Comparison of ENCODE assay signal across 1 cellular context in the genomic region with DNA sequence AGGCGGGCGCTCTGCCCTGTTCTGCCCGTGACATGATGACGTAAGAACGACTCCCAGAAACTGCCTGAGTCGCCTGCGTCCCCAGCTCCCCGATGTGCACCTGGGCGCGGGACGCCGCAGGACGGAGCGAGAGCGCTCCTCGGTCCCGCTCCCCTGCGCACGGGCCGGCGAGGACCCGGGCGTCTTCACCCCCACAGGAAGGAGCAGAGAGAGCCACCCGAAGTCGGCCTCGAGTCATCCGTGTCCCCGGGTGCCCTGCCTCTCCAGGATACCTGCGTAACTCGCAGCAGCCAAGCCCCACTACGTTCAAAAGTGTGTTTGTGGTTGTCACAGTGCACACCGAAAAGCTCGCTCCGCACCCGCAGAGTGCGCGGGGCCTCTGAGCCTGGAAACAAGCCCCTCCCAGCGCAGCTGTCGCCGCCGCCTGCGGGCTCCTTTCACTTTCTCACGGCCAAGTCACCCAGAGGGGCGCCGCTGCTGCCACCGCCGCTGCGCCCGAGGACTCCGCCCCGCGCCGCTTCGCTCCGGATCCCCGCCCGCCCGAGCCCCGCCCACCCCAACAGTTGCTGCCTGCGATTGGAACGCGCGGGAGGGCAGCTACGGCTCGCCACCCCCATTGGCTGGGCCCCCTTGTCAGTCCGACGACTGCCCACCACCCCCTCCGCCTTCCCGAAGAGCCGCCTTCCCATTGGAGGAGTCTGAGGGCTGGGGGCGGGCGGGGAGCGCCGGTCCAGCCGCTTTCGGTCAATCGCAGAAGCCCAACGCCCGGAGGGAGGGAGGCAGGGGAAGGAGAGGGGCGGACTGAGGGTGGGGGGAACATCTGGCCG.
TF ChIP-seq lines count a peak whose summit lies in the region.

No MANE protein-coding gene starts in this region.

TF ChIP-seq in HepG2, 621 proteins besides CTCF, POLR2A, EP300 and RAD21 (continued from another document):
- TF ChIP-seq TFE3 (CRISPR knock-in tag; IDR thresholded peaks at IDR 0.05) (no peak), MAFF (IDR thresholded peaks at IDR 0.05; ENCODE audit: low read depth, low read length) (no peak), FOSL1 (CRISPR knock-in tag; IDR thresholded peaks at IDR 0.05; ENCODE audit: borderline replicate concordance) (no peak), MATR3 (CRISPR knock-in tag; IDR thresholded peaks at IDR 0.05) (no peak)
- TF ChIP-seq, protein P1, sequence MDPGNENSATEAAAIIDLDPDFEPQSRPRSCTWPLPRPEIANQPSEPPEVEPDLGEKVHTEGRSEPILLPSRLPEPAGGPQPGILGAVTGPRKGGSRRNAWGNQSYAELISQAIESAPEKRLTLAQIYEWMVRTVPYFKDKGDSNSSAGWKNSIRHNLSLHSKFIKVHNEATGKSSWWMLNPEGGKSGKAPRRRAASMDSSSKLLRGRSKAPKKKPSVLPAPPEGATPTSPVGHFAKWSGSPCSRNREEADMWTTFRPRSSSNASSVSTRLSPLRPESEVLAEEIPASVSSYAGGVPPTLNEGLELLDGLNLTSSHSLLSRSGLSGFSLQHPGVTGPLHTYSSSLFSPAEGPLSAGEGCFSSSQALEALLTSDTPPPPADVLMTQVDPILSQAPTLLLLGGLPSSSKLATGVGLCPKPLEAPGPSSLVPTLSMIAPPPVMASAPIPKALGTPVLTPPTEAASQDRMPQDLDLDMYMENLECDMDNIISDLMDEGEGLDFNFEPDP (CRISPR knock-in tag; conservative IDR thresholded peaks at IDR 0.05) = no peak
- TF ChIP-seq, protein P2, sequence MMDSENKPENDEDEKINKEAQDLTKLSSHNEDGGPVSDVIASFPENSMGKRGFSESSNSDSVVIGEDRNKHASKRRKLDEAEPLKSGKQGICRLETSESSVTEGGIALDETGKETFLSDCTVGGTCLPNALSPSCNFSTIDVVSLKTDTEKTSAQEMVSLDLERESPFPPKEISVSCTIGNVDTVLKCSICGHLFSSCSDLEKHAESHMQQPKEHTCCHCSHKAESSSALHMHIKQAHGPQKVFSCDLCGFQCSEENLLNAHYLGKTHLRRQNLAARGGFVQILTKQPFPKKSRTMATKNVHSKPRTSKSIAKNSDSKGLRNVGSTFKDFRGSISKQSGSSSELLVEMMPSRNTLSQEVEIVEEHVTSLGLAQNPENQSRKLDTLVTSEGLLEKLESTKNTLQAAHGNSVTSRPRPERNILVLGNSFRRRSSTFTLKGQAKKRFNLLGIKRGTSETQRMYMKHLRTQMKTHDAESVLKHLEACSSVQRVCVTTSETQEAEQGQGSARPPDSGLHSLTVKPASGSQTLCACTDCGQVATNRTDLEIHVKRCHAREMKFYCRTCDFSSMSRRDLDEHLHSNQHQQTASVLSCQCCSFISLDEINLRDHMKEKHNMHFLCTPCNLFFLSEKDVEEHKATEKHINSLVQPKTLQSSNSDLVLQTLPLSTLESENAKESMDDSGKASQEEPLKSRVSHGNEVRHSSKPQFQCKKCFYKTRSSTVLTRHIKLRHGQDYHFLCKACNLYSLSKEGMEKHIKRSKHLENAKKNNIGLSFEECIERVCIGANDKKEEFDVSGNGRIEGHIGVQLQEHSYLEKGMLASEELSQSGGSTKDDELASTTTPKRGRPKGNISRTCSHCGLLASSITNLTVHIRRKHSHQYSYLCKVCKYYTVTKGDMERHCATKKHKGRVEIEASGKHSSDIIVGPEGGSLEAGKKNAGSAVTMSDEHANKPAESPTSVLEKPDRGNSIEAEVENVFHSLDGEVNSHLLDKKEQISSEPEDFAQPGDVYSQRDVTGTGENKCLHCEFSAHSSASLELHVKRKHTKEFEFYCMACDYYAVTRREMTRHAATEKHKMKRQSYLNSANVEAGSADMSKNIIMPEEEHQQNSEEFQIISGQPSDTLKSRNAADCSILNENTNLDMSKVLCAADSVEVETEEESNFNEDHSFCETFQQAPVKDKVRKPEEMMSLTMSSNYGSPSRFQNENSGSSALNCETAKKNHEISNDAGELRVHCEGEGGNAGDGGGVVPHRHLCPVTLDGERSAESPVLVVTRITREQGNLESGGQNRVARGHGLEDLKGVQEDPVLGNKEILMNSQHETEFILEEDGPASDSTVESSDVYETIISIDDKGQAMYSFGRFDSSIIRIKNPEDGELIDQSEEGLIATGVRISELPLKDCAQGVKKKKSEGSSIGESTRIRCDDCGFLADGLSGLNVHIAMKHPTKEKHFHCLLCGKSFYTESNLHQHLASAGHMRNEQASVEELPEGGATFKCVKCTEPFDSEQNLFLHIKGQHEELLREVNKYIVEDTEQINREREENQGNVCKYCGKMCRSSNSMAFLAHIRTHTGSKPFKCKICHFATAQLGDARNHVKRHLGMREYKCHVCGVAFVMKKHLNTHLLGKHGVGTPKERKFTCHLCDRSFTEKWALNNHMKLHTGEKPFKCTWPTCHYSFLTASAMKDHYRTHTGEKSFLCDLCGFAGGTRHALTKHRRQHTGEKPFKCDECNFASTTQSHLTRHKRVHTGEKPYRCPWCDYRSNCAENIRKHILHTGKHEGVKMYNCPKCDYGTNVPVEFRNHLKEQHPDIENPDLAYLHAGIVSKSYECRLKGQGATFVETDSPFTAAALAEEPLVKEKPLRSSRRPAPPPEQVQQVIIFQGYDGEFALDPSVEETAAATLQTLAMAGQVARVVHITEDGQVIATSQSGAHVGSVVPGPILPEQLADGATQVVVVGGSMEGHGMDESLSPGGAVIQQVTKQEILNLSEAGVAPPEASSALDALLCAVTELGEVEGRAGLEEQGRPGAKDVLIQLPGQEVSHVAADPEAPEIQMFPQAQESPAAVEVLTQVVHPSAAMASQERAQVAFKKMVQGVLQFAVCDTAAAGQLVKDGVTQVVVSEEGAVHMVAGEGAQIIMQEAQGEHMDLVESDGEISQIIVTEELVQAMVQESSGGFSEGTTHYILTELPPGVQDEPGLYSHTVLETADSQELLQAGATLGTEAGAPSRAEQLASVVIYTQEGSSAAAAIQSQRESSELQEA (CRISPR knock-in tag; IDR thresholded peaks at IDR 0.05; ENCODE audit: not compliant biosample characterization) = peak; percentile 67
